34 cellular contexts compared by ENCODE assay signal in genomic region chr16:48574766-48575165, GRCh38. TPM values are rescaled to one million over a fixed set of nuclear protein-coding genes. Genes with fewer than 3 reads are reported as not detected.
A peak's percentile ranks its signal among the peaks of the same experiment; 100 is the strongest.
DNase-seq lines count a peak whose midpoint lies in the region; ATAC-seq, FAIRE-seq and TF ChIP-seq lines count a peak whose summit lies in the region.
"Had no signal": no experiment of that assay in that cellular context is flagged by ENCODE, and none has a peak within 500 bp of the region (broad histone marks: within the 10 kb centered on the region; RNA-seq: fewer than 3 reads in every experiment).

No MANE protein-coding gene starts in this region.

- no peak for TF ChIP-seq EP300 in A549 (IDR thresholded peaks at IDR 0.05)

- H3K4me1 ChIP-seq in A549, result peaks cover 27% of the 10 kb centered on the region
- H3K4me1 ChIP-seq: colonic mucosa had no signal

- peaks cover 28% of the 10 kb centered on the region for H3K36me3 Mint-ChIP-seq in T-helper 1 cell treated with Interleukin-12 subunit alpha and Interleukin-12 subunit beta and Interleukin-4 antibody, amounts not matched to agents 30 μg/mL and 1 μg/mL, for 36 hours (ENCODE audit: low read depth)
- peaks cover 19% of the 10 kb centered on the region for H3K36me3 Mint-ChIP-seq in mesothelial cell of epicardium

- DNase-seq in T-helper 1 cell (no peak), A549 (ENCODE audit: low read depth in 1 of 2, low spot score in 1 of 2) (no peak), bronchial epithelial cell (ENCODE audit: low read depth) (peak; percentile 57), mesothelial cell of epicardium (ENCODE audit: low spot score in 2 of 2, unreplicated experiment in 2 of 2) (no peak), dorsolateral prefrontal cortex (no peak)
- DNase-seq: activated CD4-positive, alpha-beta memory T cell treated with anti-CD3 and anti-CD28 coated beads, Interleukin-2, amount 10 ng/mL, durations not matched to agents 7 days and 5 days; activated CD4-positive, CD25-positive, alpha-beta regulatory T cell treated with anti-CD3 and anti-CD28 coated beads, Interleukin-2, amount 50 U/mL, for 72 hours; activated CD8-positive, alpha-beta memory T cell treated with anti-CD3 and anti-CD28 coated beads, Interleukin-2, amount 50 U/mL, for 48 hours; activated gamma-delta T cell treated with Interleukin-2 at 50 U/mL for 16 hours; adrenal gland; body of pancreas; colonic mucosa; effector memory CD4-positive, alpha-beta T cell; GM23248; left colon; MG63; midbrain; NCI-H1105 treated with DMSO at 0.1 percent for 48 hours; NCI-H1930; NCI-H524; NK-92 treated with Interleukin-12 subunit alpha and Interleukin-12 subunit beta, amount 100 ng/mL, for 24 hours; retina; SIG-M5; stimulated activated CD4-positive, alpha-beta T cell treated with anti-CD3 and anti-CD28 coated beads, Interleukin-12 subunit alpha, Interleukin-12 subunit beta, amount 100 ng/mL, for 4 hours; stimulated activated CD4-positive, alpha-beta T cell treated with anti-CD3 and anti-CD28 coated beads, Interleukin-4, amount 100 ng/mL, for 1 hour had no signal

- no peak overlapping the region for H3K4me3 ChIP-seq in A549
- no peak overlapping the region for H3K4me3 ChIP-seq in bronchial epithelial cell (ENCODE audit: low read depth, low read length)
- no peak overlapping the region for H3K4me3 ChIP-seq in dorsolateral prefrontal cortex
- H3K4me3 ChIP-seq: adrenal gland, body of pancreas, colonic mucosa, esophagus muscularis mucosa, GM23248, K562, MG63 had no signal

- CTCF ChIA-PET in A549 (lab: Yijun Ruan, JAX), result interaction anchor here (0.7 kb wide), 1 partner anchor 86 kb away, joined by 3 read pairs; no protein-coding TSS in a partner anchor

- peaks cover 1% of the 10 kb centered on the region for H3K36me3 ChIP-seq in bronchial epithelial cell (ENCODE audit: control insufficient read depth, insufficient read depth, low read length)
- H3K36me3 ChIP-seq: adrenal gland, colonic mucosa, esophagus muscularis mucosa, MG63 had no signal

- H3K9me3 Mint-ChIP-seq in T-helper 1 cell treated with Interleukin-12 subunit alpha and Interleukin-12 subunit beta and Interleukin-4 antibody, amounts not matched to agents 30 μg/mL and 1 μg/mL, for 36 hours, result peaks cover 6% of the 10 kb centered on the region
- peaks cover 14% of the 10 kb centered on the region for H3K9me3 Mint-ChIP-seq in mesothelial cell of epicardium

- FAIRE-seq in A549 (lab: Jason Lieb, UNC) (no peak), bronchial epithelial cell (lab: Jason Lieb, UNC) (no peak)
- FAIRE-seq: D721Med, frontal cortex had no signal

- POLR2A ChIA-PET in A549 (lab: Yijun Ruan, JAX), result no interaction called here

- no peak for TF ChIP-seq CTCF in A549 (IDR thresholded peaks at IDR 0.05)
- TF ChIP-seq CTCF in bronchial epithelial cell (IDR thresholded peaks at IDR 0.05; ENCODE audit: insufficient read depth, low read length, severe bottlenecking), result no peak
- no peak for TF ChIP-seq CTCF in mesothelial cell of epicardium (IDR thresholded peaks at IDR 0.05; ENCODE audit: unreplicated experiment)
- TF ChIP-seq CTCF in dorsolateral prefrontal cortex (IDR thresholded peaks at IDR 0.05 in 54 of 56, conservative IDR thresholded peaks at IDR 0.05 in 2 of 56; ENCODE audit: low read depth in 1 of 56, partially characterized antibody in 56 of 56), result no peak

- H3K27me3 ChIP-seq in bronchial epithelial cell (ENCODE audit: control insufficient read depth, insufficient read depth, low read length) (no peaks in the 10 kb centered on the region), dorsolateral prefrontal cortex (no peaks in the 10 kb centered on the region)
- H3K27me3 ChIP-seq: adrenal gland, body of pancreas, colonic mucosa, esophagus muscularis mucosa, MG63 had no signal

- no peak for TF ChIP-seq POLR2A in A549 (IDR thresholded peaks at IDR 0.05; ENCODE audit: low read length)

- intact Hi-C loops in dorsolateral prefrontal cortex (cut with DNase I), result no loop called here

- WGBS in A549 (ENCODE audit: missing lambda C conversion rate), result 91% methylated on average over 2 of the region's 2 CpGs

- H3K4me2 ChIP-seq in A549, result peak overlapping the region; percentile 16; the same call in 2 of the 3 replicates

- no peaks in the 10 kb centered on the region for H3K27me3 Mint-ChIP-seq in T-helper 1 cell treated with Interleukin-12 subunit alpha and Interleukin-12 subunit beta and Interleukin-4 antibody, amounts not matched to agents 30 μg/mL and 1 μg/mL, for 36 hours (ENCODE audit: low read depth)
- H3K27me3 Mint-ChIP-seq in mesothelial cell of epicardium (ENCODE audit: low read depth), result no peaks in the 10 kb centered on the region
- H3K27me3 Mint-ChIP-seq: activated CD4-positive, alpha-beta memory T cell treated with anti-CD3 and anti-CD28 coated beads, Interleukin-2, amount 10 ng/mL, durations not matched to agents 7 days and 5 days; natural killer cell treated with Interleukin-12 subunit alpha and Interleukin-12 subunit beta and Interleukin-15 and Interleukin-18, amount 100 ng/mL, for 72 hours had no signal

- ATAC-seq in A549 (no peak), GM19395 (IDR thresholded peaks at IDR 0.05; ENCODE audit: unreplicated experiment) (no peak), SK-N-SH treated with all-trans-retinoic acid at 6 μM for 48 hours (no peak)
- ATAC-seq: body of pancreas; K562; left colon; natural killer cell treated with Interleukin-12 subunit alpha and Interleukin-12 subunit beta and Interleukin-15 and Interleukin-18, amount 100 ng/mL, for 72 hours had no signal

- peaks cover 4% of the 10 kb centered on the region; the same call in 1 of the 3 replicates for H3K9me3 ChIP-seq in A549
- H3K9me3 ChIP-seq: body of pancreas, colonic mucosa had no signal

- H3K27ac ChIP-seq in A549, result no peak overlapping the region
- peak overlapping the region in 1 of 59 donors; percentile 5 for H3K27ac ChIP-seq in dorsolateral prefrontal cortex
- H3K27ac ChIP-seq: 22Rv1, adrenal gland, body of pancreas, colonic mucosa, esophagus muscularis mucosa, GM23248 had no signal

- TF ChIP-seq RAD21 in A549 (conservative IDR thresholded peaks at IDR 0.05 in 1 of 2, IDR thresholded peaks at IDR 0.05 in 1 of 2), result no peak

- no peak overlapping the region for H3K4me3 Mint-ChIP-seq in T-helper 1 cell treated with Interleukin-12 subunit alpha and Interleukin-12 subunit beta and Interleukin-4 antibody, amounts not matched to agents 30 μg/mL and 1 μg/mL, for 36 hours
- H3K4me3 Mint-ChIP-seq in mesothelial cell of epicardium, result no peak overlapping the region
- H3K4me3 Mint-ChIP-seq: activated CD4-positive, alpha-beta memory T cell treated with anti-CD3 and anti-CD28 coated beads, Interleukin-2, amount 10 ng/mL, durations not matched to agents 7 days and 5 days; natural killer cell treated with Interleukin-12 subunit alpha and Interleukin-12 subunit beta and Interleukin-15 and Interleukin-18, amount 100 ng/mL, for 72 hours had no signal

- H3K27ac Mint-ChIP-seq in T-helper 1 cell treated with Interleukin-12 subunit alpha and Interleukin-12 subunit beta and Interleukin-4 antibody, amounts not matched to agents 30 μg/mL and 1 μg/mL, for 36 hours, result peak overlapping the region; percentile 2
- peak overlapping the region; percentile 75 for H3K27ac Mint-ChIP-seq in mesothelial cell of epicardium
- H3K27ac Mint-ChIP-seq: activated CD4-positive, alpha-beta memory T cell treated with anti-CD3 and anti-CD28 coated beads, Interleukin-2, amount 10 ng/mL, durations not matched to agents 7 days and 5 days had no signal

- peaks cover 50% of the 10 kb centered on the region for H3K4me1 Mint-ChIP-seq in T-helper 1 cell treated with Interleukin-12 subunit alpha and Interleukin-12 subunit beta and Interleukin-4 antibody, amounts not matched to agents 30 μg/mL and 1 μg/mL, for 36 hours (ENCODE audit: low read depth)
- peaks cover 31% of the 10 kb centered on the region for H3K4me1 Mint-ChIP-seq in mesothelial cell of epicardium

TF ChIP-seq in A549, 52 proteins besides CTCF, POLR2A, EP300 and RAD21 (continues in another document):
- no peak for TF ChIP-seq TP53 (CRISPR knock-in tag; IDR thresholded peaks at IDR 0.05)
- TF ChIP-seq HOXB13 (CRISPR knock-in tag; IDR thresholded peaks at IDR 0.05; ENCODE audit: low read depth), result no peak
- TF ChIP-seq PHF8 (IDR thresholded peaks at IDR 0.05; ENCODE audit: borderline replicate concordance, low read depth), result no peak
- TF ChIP-seq ESRRA (IDR thresholded peaks at IDR 0.05; ENCODE audit: borderline replicate concordance, low read length), result no peak
- TF ChIP-seq E2F6 (IDR thresholded peaks at IDR 0.05; ENCODE audit: borderline replicate concordance, low read depth), result no peak
- no peak for TF ChIP-seq EHF (CRISPR knock-in tag; IDR thresholded peaks at IDR 0.05)

TF ChIP-seq in SK-N-SH treated with all-trans-retinoic acid at 6 μM for 48 hours, 23 proteins besides CTCF, POLR2A, EP300 and RAD21 (continues in another document):
- no peak for TF ChIP-seq ZNF565 (CRISPR knock-in tag; conservative IDR thresholded peaks at IDR 0.05; ENCODE audit: low read depth)
- no peak for TF ChIP-seq ISL1 (CRISPR knock-in tag; IDR thresholded peaks at IDR 0.05)
- TF ChIP-seq ZFP3 (CRISPR knock-in tag; IDR thresholded peaks at IDR 0.05), result no peak
- TF ChIP-seq RARB (CRISPR knock-in tag; IDR thresholded peaks at IDR 0.05), result no peak
- TF ChIP-seq, protein P1, sequence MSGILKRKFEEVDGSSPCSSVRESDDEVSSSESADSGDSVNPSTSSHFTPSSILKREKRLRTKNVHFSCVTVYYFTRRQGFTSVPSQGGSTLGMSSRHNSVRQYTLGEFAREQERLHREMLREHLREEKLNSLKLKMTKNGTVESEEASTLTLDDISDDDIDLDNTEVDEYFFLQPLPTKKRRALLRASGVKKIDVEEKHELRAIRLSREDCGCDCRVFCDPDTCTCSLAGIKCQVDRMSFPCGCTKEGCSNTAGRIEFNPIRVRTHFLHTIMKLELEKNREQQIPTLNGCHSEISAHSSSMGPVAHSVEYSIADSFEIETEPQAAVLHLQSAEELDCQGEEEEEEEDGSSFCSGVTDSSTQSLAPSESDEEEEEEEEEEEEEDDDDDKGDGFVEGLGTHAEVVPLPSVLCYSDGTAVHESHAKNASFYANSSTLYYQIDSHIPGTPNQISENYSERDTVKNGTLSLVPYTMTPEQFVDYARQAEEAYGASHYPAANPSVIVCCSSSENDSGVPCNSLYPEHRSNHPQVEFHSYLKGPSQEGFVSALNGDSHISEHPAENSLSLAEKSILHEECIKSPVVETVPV (CRISPR knock-in tag; IDR thresholded peaks at IDR 0.05), result no peak
- no peak for TF ChIP-seq ZNF8 (CRISPR knock-in tag; IDR thresholded peaks at IDR 0.05)
- TF ChIP-seq PPARA (CRISPR knock-in tag; IDR thresholded peaks at IDR 0.05; ENCODE audit: borderline replicate concordance), result no peak
- no peak for TF ChIP-seq GLIS3 (CRISPR knock-in tag; IDR thresholded peaks at IDR 0.05)
- TF ChIP-seq CSDC2 (CRISPR knock-in tag; IDR thresholded peaks at IDR 0.05), result no peak

RNA-seq across cellular contexts. Expression of gene N4BP1, which starts 35.2 kb away (rescaled TPM):
- polyA plus RNA-seq in A549 (2011; rRNA removed) (18.4 and 20.4 TPM in 2 replicates), A549 (2017; fragmentation: RNase III; extraction: RNeasy Plus Mini Kit Qiagen cat#74134 plus additional on column Dnase treatment) (12.6 to 14.4 TPM (median 14.1 TPM) in 3 replicates)
- polyA plus RNA-seq in A549 (2012; cell fraction: cytosol; rRNA removed), result 5.8 and 7.3 TPM in 2 replicates
- polyA plus RNA-seq in A549 (2012; cell fraction: nucleus; rRNA removed), result 14.0 and 14.8 TPM in 2 replicates
- 12.1 and 12.8 TPM in 2 replicates for polyA minus RNA-seq in A549 (2011; rRNA and poly(A)+ RNA removed)
- total RNA-seq in bronchial epithelial cell (18.8 and 20.8 TPM in 2 replicates), mesothelial cell of epicardium (48.3 to 53.4 TPM (median 48.4 TPM) in 3 replicates), dorsolateral prefrontal cortex (10 to 100 TPM; 25.7 to 47.9 (median 34.4) TPM)
